ENCODE assay signal across 20 cellular contexts in the genomic region with DNA sequence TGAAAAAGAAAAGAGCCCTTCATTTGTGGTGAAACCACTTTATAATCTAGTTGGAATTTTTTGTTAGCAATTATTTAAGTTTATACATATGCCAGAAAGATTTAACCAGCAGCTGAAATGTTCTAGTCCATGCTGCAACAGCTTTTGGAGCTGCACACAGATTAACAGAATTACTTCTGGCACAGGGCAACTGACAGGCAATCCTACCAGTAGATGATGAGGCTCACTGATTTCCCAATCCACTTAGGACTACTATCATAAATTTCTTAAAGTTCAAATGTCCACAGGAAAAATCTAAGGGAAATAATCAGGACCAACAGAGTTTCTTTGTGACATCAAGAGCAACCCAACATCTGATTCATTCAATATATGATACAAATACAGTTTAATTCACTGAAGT.
DNase-seq lines count a peak whose midpoint lies in the region; ATAC-seq and TF ChIP-seq lines count a peak whose summit lies in the region.
"Had no signal": no experiment of that assay in that cellular context is flagged by ENCODE, and none has a peak within 500 bp of the region (broad histone marks: within the 10 kb centered on the region; RNA-seq: fewer than 3 reads in every experiment).

No MANE protein-coding gene starts in this region.

- H3K27ac Mint-ChIP-seq in WTC11: no peak overlapping the region
- H3K27ac Mint-ChIP-seq: CD14-positive monocyte had no signal

- POLR2A ChIA-PET in WTC11 (lab: Charles Lee): no interaction called here

- H3K4me1 ChIP-seq in esophagus muscularis mucosa (peaks cover 0 to 9% (median 0%) of the 10 kb centered on the region in 4 donors), heart right ventricle (peaks cover 0 to 19% (median 7%) of the 10 kb centered on the region in 9 donors)
- H3K4me1 ChIP-seq: SJCRH30 had no signal

- ATAC-seq in heart right ventricle (peak in 3 of 8 donors; percentile 58 to 78 (median 71)), omental fat pad (ENCODE audit: low FRiP score) (peak; percentile 95), WTC11 (no peak)
- ATAC-seq: Panc1 had no signal

- peaks cover 21% of the 10 kb centered on the region for H3K36me3 Mint-ChIP-seq in WTC11

- H3K4me3 Mint-ChIP-seq in WTC11: no peak overlapping the region
- H3K4me3 Mint-ChIP-seq: CD14-positive monocyte had no signal

- H3K4me3 ChIP-seq in AG10803 (ENCODE audit: low read length): no peak overlapping the region
- H3K4me3 ChIP-seq in esophagus muscularis mucosa: no peak overlapping the region
- no peak overlapping the region for H3K4me3 ChIP-seq in heart right ventricle
- H3K4me3 ChIP-seq: SJCRH30 had no signal

- no peaks in the 10 kb centered on the region for H3K27me3 ChIP-seq in esophagus muscularis mucosa
- no peaks in the 10 kb centered on the region for H3K27me3 ChIP-seq in heart right ventricle

- peaks cover 48% of the 10 kb centered on the region for H3K9me3 Mint-ChIP-seq in WTC11

- no peaks in the 10 kb centered on the region; the same call in 1 of the 2 replicates for H3K27me3 Mint-ChIP-seq in WTC11 (ENCODE audit: low read depth)

- intact Hi-C loops in esophagus muscularis mucosa (cut with DNase I): no loop called here
- intact Hi-C loops in heart right ventricle (cut with DNase I): no loop called here

- TF ChIP-seq CTCF in AG10803 (conservative IDR thresholded peaks at IDR 0.05; ENCODE audit: low read length) (no peak), esophagus muscularis mucosa (IDR thresholded peaks at IDR 0.05) (no peak), heart right ventricle (IDR thresholded peaks at IDR 0.05) (no peak), omental fat pad (IDR thresholded peaks at IDR 0.05) (no peak), WTC11 (IDR thresholded peaks at IDR 0.05) (no peak)

- no peak for TF ChIP-seq POLR2A in esophagus muscularis mucosa (IDR thresholded peaks at IDR 0.05; ENCODE audit: low read depth)

- H3K4me1 Mint-ChIP-seq in WTC11: peaks cover 9% of the 10 kb centered on the region
- H3K4me1 Mint-ChIP-seq: CD14-positive monocyte had no signal

- DNase-seq in AG10803 (ENCODE audit: low read depth): peak; percentile 40
- DNase-seq in esophagus muscularis mucosa (ENCODE audit: extremely low spot score): peak; percentile 2
- DNase-seq in heart right ventricle: no peak
- DNase-seq in omental fat pad (ENCODE audit: low spot score): no peak
- no peak for DNase-seq in WTC11 (ENCODE audit: low spot score)
- DNase-seq in EL: no peak
- no peak for DNase-seq in central memory CD4-positive, alpha-beta T cell
- DNase-seq: DMS53; H7; Karpas-422; MV-4-11; NCI-H1105 treated with DMSO at 0.1 percent for 48 hours; NCI-H2029 treated with DMSO at 0.1 percent for 48 hours; NCI-H345; NCI-H524; NCI-H774; NK-92 treated with Interleukin-12 subunit alpha and Interleukin-12 subunit beta, amount 100 ng/mL, for 24 hours; SJCRH30 had no signal

- H3K9me3 ChIP-seq in esophagus muscularis mucosa: peaks cover 0 to 12% (median 7%) of the 10 kb centered on the region in 4 donors
- H3K9me3 ChIP-seq in heart right ventricle: peaks cover 0 to 56% (median 12%) of the 10 kb centered on the region in 11 donors
- H3K9me3 ChIP-seq: SJCRH30 had no signal

- H3K27ac ChIP-seq in esophagus muscularis mucosa (replicated peaks in 1 of 4) (no peak overlapping the region), heart right ventricle (peak overlapping the region in 8 of 10 donors; percentile 37 to 71 (median 60))
- H3K27ac ChIP-seq: SJCRH30 had no signal

- no peak for TF ChIP-seq EP300 in esophagus muscularis mucosa (IDR thresholded peaks at IDR 0.05)

- H3K36me3 ChIP-seq in esophagus muscularis mucosa (no peaks in the 10 kb centered on the region), heart right ventricle (no peaks in the 10 kb centered on the region)
- H3K36me3 ChIP-seq: SJCRH30 had no signal

- CTCF ChIA-PET in WTC11 (lab: Charles Lee): no interaction called here

TF ChIP-seq in WTC11, 78 proteins besides CTCF, POLR2A, EP300 and RAD21:
- TF ChIP-seq SP1 (CRISPR knock-in tag; conservative IDR thresholded peaks at IDR 0.05): no peak
- no peak for TF ChIP-seq EMX1 (CRISPR knock-in tag; IDR thresholded peaks at IDR 0.05)
- TF ChIP-seq, protein P1, sequence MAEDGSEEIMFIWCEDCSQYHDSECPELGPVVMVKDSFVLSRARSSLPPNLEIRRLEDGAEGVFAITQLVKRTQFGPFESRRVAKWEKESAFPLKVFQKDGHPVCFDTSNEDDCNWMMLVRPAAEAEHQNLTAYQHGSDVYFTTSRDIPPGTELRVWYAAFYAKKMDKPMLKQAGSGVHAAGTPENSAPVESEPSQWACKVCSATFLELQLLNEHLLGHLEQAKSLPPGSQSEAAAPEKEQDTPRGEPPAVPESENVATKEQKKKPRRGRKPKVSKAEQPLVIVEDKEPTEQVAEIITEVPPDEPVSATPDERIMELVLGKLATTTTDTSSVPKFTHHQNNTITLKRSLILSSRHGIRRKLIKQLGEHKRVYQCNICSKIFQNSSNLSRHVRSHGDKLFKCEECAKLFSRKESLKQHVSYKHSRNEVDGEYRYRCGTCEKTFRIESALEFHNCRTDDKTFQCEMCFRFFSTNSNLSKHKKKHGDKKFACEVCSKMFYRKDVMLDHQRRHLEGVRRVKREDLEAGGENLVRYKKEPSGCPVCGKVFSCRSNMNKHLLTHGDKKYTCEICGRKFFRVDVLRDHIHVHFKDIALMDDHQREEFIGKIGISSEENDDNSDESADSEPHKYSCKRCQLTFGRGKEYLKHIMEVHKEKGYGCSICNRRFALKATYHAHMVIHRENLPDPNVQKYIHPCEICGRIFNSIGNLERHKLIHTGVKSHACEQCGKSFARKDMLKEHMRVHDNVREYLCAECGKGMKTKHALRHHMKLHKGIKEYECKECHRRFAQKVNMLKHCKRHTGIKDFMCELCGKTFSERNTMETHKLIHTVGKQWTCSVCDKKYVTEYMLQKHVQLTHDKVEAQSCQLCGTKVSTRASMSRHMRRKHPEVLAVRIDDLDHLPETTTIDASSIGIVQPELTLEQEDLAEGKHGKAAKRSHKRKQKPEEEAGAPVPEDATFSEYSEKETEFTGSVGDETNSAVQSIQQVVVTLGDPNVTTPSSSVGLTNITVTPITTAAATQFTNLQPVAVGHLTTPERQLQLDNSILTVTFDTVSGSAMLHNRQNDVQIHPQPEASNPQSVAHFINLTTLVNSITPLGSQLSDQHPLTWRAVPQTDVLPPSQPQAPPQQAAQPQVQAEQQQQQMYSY (CRISPR knock-in tag; IDR thresholded peaks at IDR 0.05): no peak
- no peak for TF ChIP-seq OVOL2 (CRISPR knock-in tag; IDR thresholded peaks at IDR 0.05; ENCODE audit: borderline replicate concordance)

Comparison
In these comparisons a context has a peak if more than half of its experiments do, and no peak if none do; other contexts are left out.
1. DNase-seq: peak in AG10803 (single experiment) and esophagus muscularis mucosa (single experiment); none in heart right ventricle (0 of 2), omental fat pad (single experiment), WTC11 (single experiment), EL (single experiment) and central memory CD4-positive, alpha-beta T cell (single experiment).
2. H3K27ac ChIP-seq: peak in heart right ventricle (8 of 10); none in esophagus muscularis mucosa (0 of 4).